Comparison of ENCODE assay signal across 1 cellular context in genomic region chr1:227920426-227920825, GRCh38.
TF ChIP-seq lines count a peak whose summit lies in the region.

No MANE protein-coding gene starts in this region.

TF ChIP-seq in H1, 55 proteins besides CTCF, POLR2A, EP300 and RAD21 (continued from another document):
- TF ChIP-seq CTBP2 (IDR thresholded peaks at IDR 0.05; ENCODE audit: borderline replicate concordance, insufficient read depth, insufficient read length, low read length) = no peak
- TF ChIP-seq GABPA (IDR thresholded peaks at IDR 0.05; ENCODE audit: borderline replicate concordance, insufficient read depth, low read length) = no peak
- no peak for TF ChIP-seq CBX8 (IDR thresholded peaks at IDR 0.05; ENCODE audit: borderline replicate concordance, low read depth, low read length)
- no peak for TF ChIP-seq KDM5A (IDR thresholded peaks at IDR 0.05; ENCODE audit: low read length)
- no peak for TF ChIP-seq JUND (IDR thresholded peaks at IDR 0.05; ENCODE audit: low read length)
- TF ChIP-seq SP1 (IDR thresholded peaks at IDR 0.05; ENCODE audit: low read depth, low read length) = no peak
- no peak for TF ChIP-seq ATF3 (IDR thresholded peaks at IDR 0.05; ENCODE audit: insufficient read depth, low read depth, low read length)
TF ChIP-seq in H1: peak in this region for 0.
